In genomic region chr19:45206328-45206727, GRCh38 we compare ENCODE assay signal across 38 cellular contexts. TPM values are rescaled to one million over a fixed set of nuclear protein-coding genes. Genes with fewer than 3 reads are reported as not detected.
"Had no signal": no experiment of that assay in that cellular context is flagged by ENCODE, and none has a peak within 500 bp of the region (broad histone marks: within the 10 kb centered on the region; RNA-seq: fewer than 3 reads in every experiment).

No MANE protein-coding gene starts in this region.

- H3K4me3 ChIP-seq: MG63 had no signal

- DNase-seq: Karpas-422, Kasumi-1, MG63, MM.1S, MV-4-11, NCI-H1048, NCI-H1092, NCI-H1092 treated with DMSO at 0.1 percent for 48 hours, NCI-H1105, NCI-H1105 treated with DMSO at 0.1 percent for 48 hours, NCI-H1417, NCI-H1417 treated with DMSO at 0.1 percent for 48 hours, NCI-H1436, NCI-H1436 treated with DMSO at 0.1 percent for 48 hours, NCI-H146, NCI-H1694, NCI-H1694 treated with DMSO at 0.1 percent for 48 hours, NCI-H187, NCI-H187 treated with DMSO at 0.1 percent for 48 hours, NCI-H1930, NCI-H2029, NCI-H2029 treated with DMSO at 0.1 percent for 48 hours, NCI-H2081, NCI-H2081 treated with DMSO at 0.1 percent for 48 hours, NCI-H2107, NCI-H2171, NCI-H2171 treated with DMSO at 0.1 percent for 48 hours, NCI-H2227 treated with DMSO at 0.1 percent for 48 hours, NCI-H226, NCI-H345, NCI-H446, NCI-H446 treated with DMSO at 0.1 percent for 48 hours, NCI-H510A, NCI-H510A treated with DMSO at 0.1 percent for 48 hours had no signal

- H3K36me3 ChIP-seq: MG63 had no signal

- H3K9me3 ChIP-seq: MG63 had no signal

- H3K27me3 ChIP-seq: MG63 had no signal

RNA-seq across cellular contexts. Expression of gene EXOC3L2, which starts 38.9 kb away (rescaled TPM):
- total RNA-seq: LHCN-M2, M059J, MCF 10A, NCI-H460 had no signal

RNA-seq across cellular contexts. Expression of gene NKPD1, which starts 45.5 kb away (rescaled TPM):
- total RNA-seq: M059J had no signal
